ENCODE assay signal across 8 cellular contexts in genomic region chr11:65428578-65429068, GRCh38. TPM values are rescaled to one million over a fixed set of nuclear protein-coding genes. Genes with fewer than 3 reads are reported as not detected.
DNase-seq lines count a peak whose midpoint lies in the region; ATAC-seq and TF ChIP-seq lines count a peak whose summit lies in the region.

No MANE protein-coding gene starts in this region.

- peaks cover 78% of the 10 kb centered on the region for H3K4me1 ChIP-seq in CD4-positive, CD25-positive, alpha-beta regulatory T cell (ENCODE audit: control insufficient read depth, insufficient read depth, low read length, poor library complexity, severe bottlenecking)
- H3K4me1 ChIP-seq in Peyer's patch (peaks cover 0 to 51% (median 23%) of the 10 kb centered on the region in 4 donors), neuron (ENCODE audit: insufficient read depth, low read length) (peaks cover 66% of the 10 kb centered on the region)

- H3K9me3 ChIP-seq in CD4-positive, CD25-positive, alpha-beta regulatory T cell (ENCODE audit: control insufficient read depth in 2 of 2, low read length in 2 of 2), result no peaks in the 10 kb centered on the region
- H3K9me3 ChIP-seq in Peyer's patch, result no peaks in the 10 kb centered on the region
- no peaks in the 10 kb centered on the region for H3K9me3 ChIP-seq in neuron (ENCODE audit: low read length)

- peaks cover 37% of the 10 kb centered on the region for H3K36me3 Mint-ChIP-seq in CD4-positive, CD25-positive, alpha-beta regulatory T cell
- H3K36me3 Mint-ChIP-seq in effector memory CD8-positive, alpha-beta T cell (ENCODE audit: insufficient read depth), result peaks cover 95% of the 10 kb centered on the region

- peaks cover 11% of the 10 kb centered on the region for H3K36me3 ChIP-seq in CD4-positive, CD25-positive, alpha-beta regulatory T cell (ENCODE audit: control insufficient read depth, insufficient read depth, low read length)
- peaks cover 0 to 31% (median 0%) of the 10 kb centered on the region in 3 donors for H3K36me3 ChIP-seq in Peyer's patch
- H3K36me3 ChIP-seq in neuron (ENCODE audit: insufficient read depth, low read length), result peaks cover 48% of the 10 kb centered on the region

- H3K4me1 Mint-ChIP-seq in CD4-positive, CD25-positive, alpha-beta regulatory T cell, result peaks cover 25 to 72% (median 63%) of the 10 kb centered on the region in 4 donors
- H3K4me1 Mint-ChIP-seq in effector memory CD8-positive, alpha-beta T cell (ENCODE audit: low read depth in 2 of 2), result peaks cover 74 to 89% of the 10 kb centered on the region in 2 donors

- no peaks in the 10 kb centered on the region for H3K27me3 ChIP-seq in CD4-positive, CD25-positive, alpha-beta regulatory T cell (ENCODE audit: control insufficient read depth, insufficient read depth, low read length)
- no peaks in the 10 kb centered on the region for H3K27me3 ChIP-seq in Peyer's patch
- no peaks in the 10 kb centered on the region for H3K27me3 ChIP-seq in neuron (ENCODE audit: insufficient read depth, low read length)

- ATAC-seq in CD4-positive, CD25-positive, alpha-beta regulatory T cell (ENCODE audit: low read depth in 2 of 2), result no peak
- no peak for ATAC-seq in effector memory CD8-positive, alpha-beta T cell (replicated peaks)
- ATAC-seq in GM18502 (IDR thresholded peaks at IDR 0.05; ENCODE audit: poor library complexity, unreplicated experiment), result no peak
- no peak for ATAC-seq in HG03571 (IDR thresholded peaks at IDR 0.05; ENCODE audit: unreplicated experiment)

- H3K4me3 Mint-ChIP-seq in CD4-positive, CD25-positive, alpha-beta regulatory T cell, result peak overlapping the region; percentile 90 to 97 (median 95)
- peak overlapping the region; percentile 100 for H3K4me3 Mint-ChIP-seq in effector memory CD8-positive, alpha-beta T cell

- peak overlapping the region; percentile 100 for H3K27ac ChIP-seq in CD4-positive, CD25-positive, alpha-beta regulatory T cell (ENCODE audit: insufficient read depth, low read length, poor library complexity, severe bottlenecking)
- H3K27ac ChIP-seq in Peyer's patch, result peak overlapping the region; percentile 97 to 100 (median 98)

- peak overlapping the region; percentile 97 for H3K4me3 ChIP-seq in CD4-positive, CD25-positive, alpha-beta regulatory T cell (ENCODE audit: low read depth, low read length)
- peak overlapping the region in 3 of 4 donors; percentile 61 to 81 (median 66) for H3K4me3 ChIP-seq in Peyer's patch
- H3K4me3 ChIP-seq in neuron (ENCODE audit: low read length), result peak overlapping the region; percentile 94

- TF ChIP-seq POLR2A in Peyer's patch (IDR thresholded peaks at IDR 0.05), result peak in 1 of 2 donors; percentile 56

- peak in 1 of 3 donors; percentile 79 for DNase-seq in CD4-positive, CD25-positive, alpha-beta regulatory T cell
- DNase-seq in Peyer's patch (peak; percentile 56 to 64 (median 62)), hippocampal formation (lab: John Stamatoyannopoulos, UW) (no peak), COR-L47 (lab: John Stamatoyannopoulos, UW) (no peak)
- no peak for DNase-seq in effector memory CD8-positive, alpha-beta T cell

- H3K27me3 Mint-ChIP-seq in CD4-positive, CD25-positive, alpha-beta regulatory T cell, result peaks cover 4% of the 10 kb centered on the region
- H3K27me3 Mint-ChIP-seq in effector memory CD8-positive, alpha-beta T cell, result no peaks in the 10 kb centered on the region

- TF ChIP-seq CTCF in Peyer's patch (IDR thresholded peaks at IDR 0.05), result no peak

- H3K27ac Mint-ChIP-seq in CD4-positive, CD25-positive, alpha-beta regulatory T cell, result peak overlapping the region; percentile 96 to 100 (median 98)
- peak overlapping the region; percentile 99 for H3K27ac Mint-ChIP-seq in effector memory CD8-positive, alpha-beta T cell

- no peak overlapping the region for H2AFZ ChIP-seq in neuron (ENCODE audit: low read depth, low read length)

- H3K9me3 Mint-ChIP-seq in CD4-positive, CD25-positive, alpha-beta regulatory T cell, result no peaks in the 10 kb centered on the region
- no peaks in the 10 kb centered on the region for H3K9me3 Mint-ChIP-seq in effector memory CD8-positive, alpha-beta T cell

RNA-seq across cellular contexts. Expression of gene NEAT1, which starts 6.0 kb away (rescaled TPM):
- total RNA-seq in CD4-positive, CD25-positive, alpha-beta regulatory T cell, result 890 TPM
- 1 to 10 TPM; 1.4 to 3.1 (median 1.9) TPM for polyA plus RNA-seq in CD4-positive, CD25-positive, alpha-beta regulatory T cell
- 1,000 to 10,000 TPM in 2 of 4 donors, 100 to 1,000 TPM in 2; 705 to 1,411 (median 1,064) TPM for total RNA-seq in Peyer's patch

RNA-seq across cellular contexts. Expression of gene FRMD8, which starts 42.2 kb away (rescaled TPM):
- total RNA-seq in CD4-positive, CD25-positive, alpha-beta regulatory T cell, result 47.4 TPM
- 10 to 100 TPM; 48.7 to 55.1 (median 53.9) TPM for polyA plus RNA-seq in CD4-positive, CD25-positive, alpha-beta regulatory T cell
- 100 to 1,000 TPM in 2 of 4 donors, 10 to 100 TPM in 2; 51.2 to 115 (median 102) TPM for total RNA-seq in Peyer's patch

RNA-seq across cellular contexts. Expression of gene SLC25A45, which starts 46.2 kb away (rescaled TPM):
- total RNA-seq in CD4-positive, CD25-positive, alpha-beta regulatory T cell, result 40.3 TPM
- 10 to 100 TPM; 11.1 to 16.9 (median 13.8) TPM for polyA plus RNA-seq in CD4-positive, CD25-positive, alpha-beta regulatory T cell
- total RNA-seq in Peyer's patch, result 10 to 100 TPM; 23.3 to 50.6 (median 40.2) TPM

Comparison
In these comparisons a context has a peak if more than half of its experiments do, and no peak if none do; other contexts are left out.
1. DNase-seq: peak in Peyer's patch (3 of 3); none in effector memory CD8-positive, alpha-beta T cell (0 of 3), hippocampal formation (0 of 2) and COR-L47 (single experiment).
2. Peak in every context shown above with its lines, with median percentiles within 50 percentile points of each other: H3K4me3 ChIP-seq.